In the genomic region with DNA sequence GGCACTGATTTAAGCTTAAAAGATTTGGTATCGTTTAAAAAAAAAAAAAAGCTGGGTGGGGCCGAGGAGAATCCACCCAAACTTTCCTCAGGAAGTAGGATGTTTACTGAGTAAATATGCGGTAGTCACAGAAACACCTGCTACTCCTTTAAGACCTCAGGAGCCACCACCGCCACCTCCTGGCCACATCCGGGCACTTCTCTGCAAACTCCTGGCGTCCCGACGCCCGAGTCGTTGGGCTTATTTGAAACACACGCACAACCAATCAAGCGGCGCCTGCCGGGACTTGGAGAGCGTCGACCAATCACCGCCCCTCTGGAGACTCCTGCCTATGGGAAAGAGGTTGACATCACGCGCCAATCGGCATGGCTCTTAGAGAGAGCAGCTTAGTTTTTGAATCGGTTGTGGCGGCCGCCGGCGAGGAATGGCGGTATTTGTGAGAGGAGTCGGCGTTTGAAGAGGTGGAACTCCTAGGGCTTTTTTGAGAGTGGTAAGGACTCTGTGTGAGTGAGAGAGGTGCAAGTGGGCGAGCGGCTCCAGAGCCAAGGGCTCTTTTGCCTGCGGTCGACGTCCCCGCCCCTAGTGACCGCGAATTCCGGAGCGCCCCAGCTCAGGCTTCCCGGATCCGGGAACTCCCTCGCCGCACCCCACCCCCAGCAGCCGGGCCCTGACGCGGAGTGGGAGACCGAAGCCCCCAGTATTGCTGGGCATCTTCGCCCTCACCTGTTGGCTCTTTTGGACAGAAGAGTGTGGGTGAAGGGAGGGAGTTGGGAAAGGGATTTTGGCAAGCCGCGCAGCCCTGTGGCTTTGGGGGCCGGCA, we compare ENCODE assay signal across 1 cellular context.
TF ChIP-seq lines count a peak whose summit lies in the region.

A gene with protein sequence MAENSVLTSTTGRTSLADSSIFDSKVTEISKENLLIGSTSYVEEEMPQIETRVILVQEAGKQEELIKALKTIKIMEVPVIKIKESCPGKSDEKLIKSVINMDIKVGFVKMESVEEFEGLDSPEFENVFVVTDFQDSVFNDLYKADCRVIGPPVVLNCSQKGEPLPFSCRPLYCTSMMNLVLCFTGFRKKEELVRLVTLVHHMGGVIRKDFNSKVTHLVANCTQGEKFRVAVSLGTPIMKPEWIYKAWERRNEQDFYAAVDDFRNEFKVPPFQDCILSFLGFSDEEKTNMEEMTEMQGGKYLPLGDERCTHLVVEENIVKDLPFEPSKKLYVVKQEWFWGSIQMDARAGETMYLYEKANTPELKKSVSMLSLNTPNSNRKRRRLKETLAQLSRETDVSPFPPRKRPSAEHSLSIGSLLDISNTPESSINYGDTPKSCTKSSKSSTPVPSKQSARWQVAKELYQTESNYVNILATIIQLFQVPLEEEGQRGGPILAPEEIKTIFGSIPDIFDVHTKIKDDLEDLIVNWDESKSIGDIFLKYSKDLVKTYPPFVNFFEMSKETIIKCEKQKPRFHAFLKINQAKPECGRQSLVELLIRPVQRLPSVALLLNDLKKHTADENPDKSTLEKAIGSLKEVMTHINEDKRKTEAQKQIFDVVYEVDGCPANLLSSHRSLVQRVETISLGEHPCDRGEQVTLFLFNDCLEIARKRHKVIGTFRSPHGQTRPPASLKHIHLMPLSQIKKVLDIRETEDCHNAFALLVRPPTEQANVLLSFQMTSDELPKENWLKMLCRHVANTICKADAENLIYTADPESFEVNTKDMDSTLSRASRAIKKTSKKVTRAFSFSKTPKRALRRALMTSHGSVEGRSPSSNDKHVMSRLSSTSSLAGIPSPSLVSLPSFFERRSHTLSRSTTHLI (plus strand): TSS at position 359 of the 820 bp plus-strand sequence. CDS start 3,805 bp downstream, outside the sequence.

TF ChIP-seq in HepG2, 621 proteins besides CTCF, POLR2A, EP300 and RAD21 (continued from another document and continues in another):
- TF ChIP-seq, protein P1, sequence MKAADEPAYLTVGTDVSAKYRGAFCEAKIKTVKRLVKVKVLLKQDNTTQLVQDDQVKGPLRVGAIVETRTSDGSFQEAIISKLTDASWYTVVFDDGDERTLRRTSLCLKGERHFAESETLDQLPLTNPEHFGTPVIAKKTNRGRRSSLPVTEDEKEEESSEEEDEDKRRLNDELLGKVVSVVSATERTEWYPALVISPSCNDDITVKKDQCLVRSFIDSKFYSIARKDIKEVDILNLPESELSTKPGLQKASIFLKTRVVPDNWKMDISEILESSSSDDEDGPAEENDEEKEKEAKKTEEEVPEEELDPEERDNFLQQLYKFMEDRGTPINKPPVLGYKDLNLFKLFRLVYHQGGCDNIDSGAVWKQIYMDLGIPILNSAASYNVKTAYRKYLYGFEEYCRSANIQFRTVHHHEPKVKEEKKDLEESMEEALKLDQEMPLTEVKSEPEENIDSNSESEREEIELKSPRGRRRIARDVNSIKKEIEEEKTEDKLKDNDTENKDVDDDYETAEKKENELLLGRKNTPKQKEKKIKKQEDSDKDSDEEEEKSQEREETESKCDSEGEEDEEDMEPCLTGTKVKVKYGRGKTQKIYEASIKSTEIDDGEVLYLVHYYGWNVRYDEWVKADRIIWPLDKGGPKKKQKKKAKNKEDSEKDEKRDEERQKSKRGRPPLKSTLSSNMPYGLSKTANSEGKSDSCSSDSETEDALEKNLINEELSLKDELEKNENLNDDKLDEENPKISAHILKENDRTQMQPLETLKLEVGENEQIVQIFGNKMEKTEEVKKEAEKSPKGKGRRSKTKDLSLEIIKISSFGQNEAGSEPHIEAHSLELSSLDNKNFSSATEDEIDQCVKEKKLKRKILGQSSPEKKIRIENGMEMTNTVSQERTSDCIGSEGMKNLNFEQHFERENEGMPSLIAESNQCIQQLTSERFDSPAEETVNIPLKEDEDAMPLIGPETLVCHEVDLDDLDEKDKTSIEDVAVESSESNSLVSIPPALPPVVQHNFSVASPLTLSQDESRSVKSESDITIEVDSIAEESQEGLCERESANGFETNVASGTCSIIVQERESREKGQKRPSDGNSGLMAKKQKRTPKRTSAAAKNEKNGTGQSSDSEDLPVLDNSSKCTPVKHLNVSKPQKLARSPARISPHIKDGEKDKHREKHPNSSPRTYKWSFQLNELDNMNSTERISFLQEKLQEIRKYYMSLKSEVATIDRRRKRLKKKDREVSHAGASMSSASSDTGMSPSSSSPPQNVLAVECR (CRISPR knock-in tag; IDR thresholded peaks at IDR 0.05; ENCODE audit: borderline replicate concordance), result peak; percentile 86
- no peak for TF ChIP-seq ZNF101 (CRISPR knock-in tag; IDR thresholded peaks at IDR 0.05; ENCODE audit: borderline replicate concordance, low read depth)
- TF ChIP-seq ZNF441 (CRISPR knock-in tag; IDR thresholded peaks at IDR 0.05; ENCODE audit: borderline replicate concordance), result no peak
- peak; percentile 35; the same call in 1 of the 2 replicates for TF ChIP-seq ZFX (CRISPR knock-in tag; IDR thresholded peaks at IDR 0.05; ENCODE audit: low read depth)
- no peak for TF ChIP-seq ZNF619 (CRISPR knock-in tag; IDR thresholded peaks at IDR 0.05)
- TF ChIP-seq, protein P2, sequence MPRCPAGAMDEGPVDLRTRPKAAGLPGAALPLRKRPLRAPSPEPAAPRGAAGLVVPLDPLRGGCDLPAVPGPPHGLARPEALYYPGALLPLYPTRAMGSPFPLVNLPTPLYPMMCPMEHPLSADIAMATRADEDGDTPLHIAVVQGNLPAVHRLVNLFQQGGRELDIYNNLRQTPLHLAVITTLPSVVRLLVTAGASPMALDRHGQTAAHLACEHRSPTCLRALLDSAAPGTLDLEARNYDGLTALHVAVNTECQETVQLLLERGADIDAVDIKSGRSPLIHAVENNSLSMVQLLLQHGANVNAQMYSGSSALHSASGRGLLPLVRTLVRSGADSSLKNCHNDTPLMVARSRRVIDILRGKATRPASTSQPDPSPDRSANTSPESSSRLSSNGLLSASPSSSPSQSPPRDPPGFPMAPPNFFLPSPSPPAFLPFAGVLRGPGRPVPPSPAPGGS (CRISPR knock-in tag; IDR thresholded peaks at IDR 0.05), result no peak
- peak; percentile 80; the same call in 1 of the 2 replicates for TF ChIP-seq PHF21A (CRISPR knock-in tag; IDR thresholded peaks at IDR 0.05)
- peak; percentile 77 for TF ChIP-seq ZNF501 (CRISPR knock-in tag; IDR thresholded peaks at IDR 0.05)
- TF ChIP-seq, protein P3, sequence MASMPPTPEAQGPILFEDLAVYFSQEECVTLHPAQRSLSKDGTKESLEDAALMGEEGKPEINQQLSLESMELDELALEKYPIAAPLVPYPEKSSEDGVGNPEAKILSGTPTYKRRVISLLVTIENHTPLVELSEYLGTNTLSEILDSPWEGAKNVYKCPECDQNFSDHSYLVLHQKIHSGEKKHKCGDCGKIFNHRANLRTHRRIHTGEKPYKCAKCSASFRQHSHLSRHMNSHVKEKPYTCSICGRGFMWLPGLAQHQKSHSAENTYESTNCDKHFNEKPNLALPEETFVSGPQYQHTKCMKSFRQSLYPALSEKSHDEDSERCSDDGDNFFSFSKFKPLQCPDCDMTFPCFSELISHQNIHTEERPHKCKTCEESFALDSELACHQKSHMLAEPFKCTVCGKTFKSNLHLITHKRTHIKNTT (CRISPR knock-in tag; IDR thresholded peaks at IDR 0.05), result no peak
- TF ChIP-seq SRSF1 (optimal IDR thresholded peaks at IDR 0.05; ENCODE audit: low read depth, low read length), result no peak
- no peak for TF ChIP-seq SP5 (CRISPR knock-in tag; IDR thresholded peaks at IDR 0.05; ENCODE audit: borderline replicate concordance, low read depth)
- TF ChIP-seq ZNF207 (IDR thresholded peaks at IDR 0.05; ENCODE audit: borderline replicate concordance), result no peak
- TF ChIP-seq SPEN (CRISPR knock-in tag; IDR thresholded peaks at IDR 0.05; ENCODE audit: low read depth), result no peak; the same call in 1 of the 2 replicates
- TF ChIP-seq TBX2 (CRISPR knock-in tag; IDR thresholded peaks at IDR 0.05; ENCODE audit: borderline replicate concordance), result peak; percentile 50; the same call in 1 of the 2 replicates
- no peak for TF ChIP-seq ZNF468 (CRISPR knock-in tag; IDR thresholded peaks at IDR 0.05)
- TF ChIP-seq, protein P4, sequence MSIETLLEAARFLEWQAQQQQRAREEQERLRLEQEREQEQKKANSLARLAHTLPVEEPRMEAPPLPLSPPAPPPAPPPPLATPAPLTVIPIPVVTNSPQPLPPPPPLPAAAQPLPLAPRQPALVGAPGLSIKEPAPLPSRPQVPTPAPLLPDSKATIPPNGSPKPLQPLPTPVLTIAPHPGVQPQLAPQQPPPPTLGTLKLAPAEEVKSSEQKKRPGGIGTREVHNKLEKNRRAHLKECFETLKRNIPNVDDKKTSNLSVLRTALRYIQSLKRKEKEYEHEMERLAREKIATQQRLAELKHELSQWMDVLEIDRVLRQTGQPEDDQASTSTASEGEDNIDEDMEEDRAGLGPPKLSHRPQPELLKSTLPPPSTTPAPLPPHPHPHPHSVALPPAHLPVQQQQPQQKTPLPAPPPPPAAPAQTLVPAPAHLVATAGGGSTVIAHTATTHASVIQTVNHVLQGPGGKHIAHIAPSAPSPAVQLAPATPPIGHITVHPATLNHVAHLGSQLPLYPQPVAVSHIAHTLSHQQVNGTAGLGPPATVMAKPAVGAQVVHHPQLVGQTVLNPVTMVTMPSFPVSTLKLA (IDR thresholded peaks at IDR 0.05), result peak; percentile 35; the same call in 1 of the 2 replicates
- TF ChIP-seq, protein P5, sequence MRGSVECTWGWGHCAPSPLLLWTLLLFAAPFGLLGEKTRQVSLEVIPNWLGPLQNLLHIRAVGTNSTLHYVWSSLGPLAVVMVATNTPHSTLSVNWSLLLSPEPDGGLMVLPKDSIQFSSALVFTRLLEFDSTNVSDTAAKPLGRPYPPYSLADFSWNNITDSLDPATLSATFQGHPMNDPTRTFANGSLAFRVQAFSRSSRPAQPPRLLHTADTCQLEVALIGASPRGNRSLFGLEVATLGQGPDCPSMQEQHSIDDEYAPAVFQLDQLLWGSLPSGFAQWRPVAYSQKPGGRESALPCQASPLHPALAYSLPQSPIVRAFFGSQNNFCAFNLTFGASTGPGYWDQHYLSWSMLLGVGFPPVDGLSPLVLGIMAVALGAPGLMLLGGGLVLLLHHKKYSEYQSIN (CRISPR knock-in tag; IDR thresholded peaks at IDR 0.05; ENCODE audit: borderline replicate concordance), result no peak
- no peak for TF ChIP-seq CEBPG (CRISPR knock-in tag; IDR thresholded peaks at IDR 0.05)
- TF ChIP-seq MEIS1 (CRISPR knock-in tag; IDR thresholded peaks at IDR 0.05; ENCODE audit: borderline replicate concordance), result no peak
- TF ChIP-seq KDM1A (CRISPR knock-in tag; IDR thresholded peaks at IDR 0.05), result no peak
- TF ChIP-seq, protein P6, sequence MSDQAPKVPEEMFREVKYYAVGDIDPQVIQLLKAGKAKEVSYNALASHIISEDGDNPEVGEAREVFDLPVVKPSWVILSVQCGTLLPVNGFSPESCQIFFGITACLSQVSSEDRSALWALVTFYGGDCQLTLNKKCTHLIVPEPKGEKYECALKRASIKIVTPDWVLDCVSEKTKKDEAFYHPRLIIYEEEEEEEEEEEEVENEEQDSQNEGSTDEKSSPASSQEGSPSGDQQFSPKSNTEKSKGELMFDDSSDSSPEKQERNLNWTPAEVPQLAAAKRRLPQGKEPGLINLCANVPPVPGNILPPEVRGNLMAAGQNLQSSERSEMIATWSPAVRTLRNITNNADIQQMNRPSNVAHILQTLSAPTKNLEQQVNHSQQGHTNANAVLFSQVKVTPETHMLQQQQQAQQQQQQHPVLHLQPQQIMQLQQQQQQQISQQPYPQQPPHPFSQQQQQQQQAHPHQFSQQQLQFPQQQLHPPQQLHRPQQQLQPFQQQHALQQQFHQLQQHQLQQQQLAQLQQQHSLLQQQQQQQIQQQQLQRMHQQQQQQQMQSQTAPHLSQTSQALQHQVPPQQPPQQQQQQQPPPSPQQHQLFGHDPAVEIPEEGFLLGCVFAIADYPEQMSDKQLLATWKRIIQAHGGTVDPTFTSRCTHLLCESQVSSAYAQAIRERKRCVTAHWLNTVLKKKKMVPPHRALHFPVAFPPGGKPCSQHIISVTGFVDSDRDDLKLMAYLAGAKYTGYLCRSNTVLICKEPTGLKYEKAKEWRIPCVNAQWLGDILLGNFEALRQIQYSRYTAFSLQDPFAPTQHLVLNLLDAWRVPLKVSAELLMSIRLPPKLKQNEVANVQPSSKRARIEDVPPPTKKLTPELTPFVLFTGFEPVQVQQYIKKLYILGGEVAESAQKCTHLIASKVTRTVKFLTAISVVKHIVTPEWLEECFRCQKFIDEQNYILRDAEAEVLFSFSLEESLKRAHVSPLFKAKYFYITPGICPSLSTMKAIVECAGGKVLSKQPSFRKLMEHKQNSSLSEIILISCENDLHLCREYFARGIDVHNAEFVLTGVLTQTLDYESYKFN (CRISPR knock-in tag; conservative IDR thresholded peaks at IDR 0.05), result peak; percentile 74
- TF ChIP-seq ZNF224 (CRISPR knock-in tag; IDR thresholded peaks at IDR 0.05), result peak; percentile 87; the same call in 1 of the 2 replicates
- no peak for TF ChIP-seq SIX4 (CRISPR knock-in tag; IDR thresholded peaks at IDR 0.05)
- TF ChIP-seq ZNF260 (CRISPR knock-in tag; IDR thresholded peaks at IDR 0.05; ENCODE audit: borderline replicate concordance, low read depth), result no peak
- TF ChIP-seq, protein P7, sequence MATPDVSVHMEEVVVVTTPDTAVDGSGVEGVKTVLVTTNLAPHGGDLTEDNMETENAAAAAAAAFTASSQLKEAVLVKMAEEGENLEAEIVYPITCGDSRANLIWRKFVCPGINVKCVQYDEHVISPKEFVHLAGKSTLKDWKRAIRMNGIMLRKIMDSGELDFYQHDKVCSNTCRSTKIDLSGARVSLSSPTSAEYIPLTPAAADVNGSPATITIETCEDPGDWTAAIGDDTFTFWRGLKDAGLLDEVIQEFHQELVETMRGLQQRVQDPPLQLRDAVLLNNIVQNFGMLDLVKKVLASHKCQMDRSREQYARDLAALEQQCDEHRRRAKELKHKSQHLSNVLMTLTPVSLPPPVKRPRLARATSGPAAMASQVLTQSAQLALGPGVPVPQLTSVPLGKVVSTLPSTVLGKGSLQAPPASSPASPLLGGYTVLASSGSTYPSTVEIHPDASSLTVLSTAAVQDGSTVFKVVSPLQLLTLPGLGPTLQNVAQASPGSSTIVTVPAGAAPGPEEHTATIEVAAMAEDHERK (CRISPR knock-in tag; IDR thresholded peaks at IDR 0.05; ENCODE audit: low read depth), result peak; percentile 48; the same call in 1 of the 2 replicates
- no peak for TF ChIP-seq ZSCAN12 (CRISPR knock-in tag; IDR thresholded peaks at IDR 0.05)
- no peak for TF ChIP-seq ZNF446 (CRISPR knock-in tag; IDR thresholded peaks at IDR 0.05)
- no peak for TF ChIP-seq TBP (CRISPR knock-in tag; IDR thresholded peaks at IDR 0.05)
- TF ChIP-seq, protein P8, sequence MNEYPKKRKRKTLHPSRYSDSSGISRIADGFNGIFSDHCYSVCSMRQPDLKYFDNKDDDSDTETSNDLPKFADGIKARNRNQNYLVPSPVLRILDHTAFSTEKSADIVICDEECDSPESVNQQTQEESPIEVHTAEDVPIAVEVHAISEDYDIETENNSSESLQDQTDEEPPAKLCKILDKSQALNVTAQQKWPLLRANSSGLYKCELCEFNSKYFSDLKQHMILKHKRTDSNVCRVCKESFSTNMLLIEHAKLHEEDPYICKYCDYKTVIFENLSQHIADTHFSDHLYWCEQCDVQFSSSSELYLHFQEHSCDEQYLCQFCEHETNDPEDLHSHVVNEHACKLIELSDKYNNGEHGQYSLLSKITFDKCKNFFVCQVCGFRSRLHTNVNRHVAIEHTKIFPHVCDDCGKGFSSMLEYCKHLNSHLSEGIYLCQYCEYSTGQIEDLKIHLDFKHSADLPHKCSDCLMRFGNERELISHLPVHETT (CRISPR knock-in tag; conservative IDR thresholded peaks at IDR 0.05), result no peak
- TF ChIP-seq DR1 (CRISPR knock-in tag; IDR thresholded peaks at IDR 0.05), result peak; percentile 74; the same call in 1 of the 2 replicates
- no peak for TF ChIP-seq ZNF552 (CRISPR knock-in tag; IDR thresholded peaks at IDR 0.05; ENCODE audit: borderline replicate concordance)
- TF ChIP-seq KLF9 (CRISPR knock-in tag; IDR thresholded peaks at IDR 0.05; ENCODE audit: low read depth), result 0 out of 2 replicates have a peak, but pooled peaks have one; percentile 19
- TF ChIP-seq GTF3A (CRISPR knock-in tag; conservative IDR thresholded peaks at IDR 0.05), result no peak
- TF ChIP-seq TOPORS (CRISPR knock-in tag; IDR thresholded peaks at IDR 0.05), result no peak
- TF ChIP-seq, protein P9, sequence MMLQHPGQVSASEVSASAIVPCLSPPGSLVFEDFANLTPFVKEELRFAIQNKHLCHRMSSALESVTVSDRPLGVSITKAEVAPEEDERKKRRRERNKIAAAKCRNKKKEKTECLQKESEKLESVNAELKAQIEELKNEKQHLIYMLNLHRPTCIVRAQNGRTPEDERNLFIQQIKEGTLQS (CRISPR knock-in tag; IDR thresholded peaks at IDR 0.05), result no peak
- TF ChIP-seq ZNF30 (CRISPR knock-in tag; IDR thresholded peaks at IDR 0.05), result no peak
